In the genomic region with DNA sequence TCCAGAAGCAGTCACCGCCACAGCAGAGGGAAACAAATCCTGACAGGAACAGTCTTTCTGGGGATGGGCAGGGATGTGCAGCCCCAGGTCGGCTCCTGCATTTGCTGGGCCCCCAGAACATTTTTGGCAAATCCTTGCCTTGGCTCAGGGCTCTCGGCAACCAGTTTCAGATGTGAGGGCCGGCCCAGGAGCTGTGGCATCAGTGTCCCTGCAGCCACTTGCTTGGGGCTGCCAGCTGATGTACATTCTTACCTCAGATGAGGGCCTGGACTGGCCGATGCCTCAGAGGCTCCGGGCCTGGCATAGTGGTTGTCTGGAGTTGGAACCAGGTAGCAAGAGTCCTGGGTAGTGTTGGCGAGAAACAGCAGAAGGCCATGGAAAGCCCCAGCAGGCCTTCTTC, we compare ENCODE assay signal across 1 cellular context.
TF ChIP-seq lines count a peak whose summit lies in the region.

No MANE protein-coding gene starts in this region.

TF ChIP-seq in GM12878, 131 proteins besides CTCF, POLR2A, EP300 and RAD21:
- TF ChIP-seq ZNF274 (IDR thresholded peaks at IDR 0.05; ENCODE audit: insufficient read depth, insufficient read length) (no peak), HDAC2 (IDR thresholded peaks at IDR 0.05) (no peak), PAX8 (IDR thresholded peaks at IDR 0.05) (no peak), YBX1 (IDR thresholded peaks at IDR 0.05) (no peak), BACH1 (IDR thresholded peaks at IDR 0.05; ENCODE audit: borderline replicate concordance) (no peak), RBBP5 (conservative IDR thresholded peaks at IDR 0.05) (no peak), ZNF217 (IDR thresholded peaks at IDR 0.05) (no peak), BCL11A (IDR thresholded peaks at IDR 0.05; ENCODE audit: low read depth, low read length) (no peak)
- TF ChIP-seq, protein P1, sequence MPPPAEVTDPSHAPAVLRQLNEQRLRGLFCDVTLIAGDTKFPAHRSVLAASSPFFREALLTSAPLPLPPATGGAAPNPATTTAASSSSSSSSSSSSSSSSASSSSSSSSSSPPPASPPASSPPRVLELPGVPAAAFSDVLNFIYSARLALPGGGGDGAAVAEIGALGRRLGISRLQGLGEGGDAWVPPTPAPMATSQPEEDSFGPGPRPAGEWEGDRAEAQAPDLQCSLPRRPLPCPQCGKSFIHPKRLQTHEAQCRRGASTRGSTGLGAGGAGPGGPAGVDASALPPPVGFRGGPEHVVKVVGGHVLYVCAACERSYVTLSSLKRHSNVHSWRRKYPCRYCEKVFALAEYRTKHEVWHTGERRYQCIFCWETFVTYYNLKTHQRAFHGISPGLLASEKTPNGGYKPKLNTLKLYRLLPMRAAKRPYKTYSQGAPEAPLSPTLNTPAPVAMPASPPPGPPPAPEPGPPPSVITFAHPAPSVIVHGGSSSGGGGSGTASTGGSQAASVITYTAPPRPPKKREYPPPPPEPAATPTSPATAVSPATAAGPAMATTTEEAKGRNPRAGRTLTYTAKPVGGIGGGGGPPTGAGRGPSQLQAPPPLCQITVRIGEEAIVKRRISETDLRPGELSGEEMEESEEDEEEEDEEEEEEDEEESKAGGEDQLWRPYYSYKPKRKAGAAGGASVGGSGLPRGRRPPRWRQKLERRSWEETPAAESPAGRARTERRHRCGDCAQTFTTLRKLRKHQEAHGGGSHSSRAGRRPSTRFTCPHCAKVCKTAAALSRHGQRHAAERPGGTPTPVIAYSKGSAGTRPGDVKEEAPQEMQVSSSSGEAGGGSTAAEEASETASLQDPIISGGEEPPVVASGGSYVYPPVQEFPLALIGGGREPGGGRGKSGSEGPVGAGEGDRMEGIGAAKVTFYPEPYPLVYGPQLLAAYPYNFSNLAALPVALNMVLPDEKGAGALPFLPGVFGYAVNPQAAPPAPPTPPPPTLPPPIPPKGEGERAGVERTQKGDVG (CRISPR knock-in tag; IDR thresholded peaks at IDR 0.05) = no peak
- TF ChIP-seq, protein P2, sequence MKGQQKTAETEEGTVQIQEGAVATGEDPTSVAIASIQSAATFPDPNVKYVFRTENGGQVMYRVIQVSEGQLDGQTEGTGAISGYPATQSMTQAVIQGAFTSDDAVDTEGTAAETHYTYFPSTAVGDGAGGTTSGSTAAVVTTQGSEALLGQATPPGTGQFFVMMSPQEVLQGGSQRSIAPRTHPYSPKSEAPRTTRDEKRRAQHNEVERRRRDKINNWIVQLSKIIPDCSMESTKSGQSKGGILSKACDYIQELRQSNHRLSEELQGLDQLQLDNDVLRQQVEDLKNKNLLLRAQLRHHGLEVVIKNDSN (IDR thresholded peaks at IDR 0.05; ENCODE audit: borderline replicate concordance, extremely low read length, insufficient read depth, low read depth, low read length) = no peak
- TF ChIP-seq, protein P3, sequence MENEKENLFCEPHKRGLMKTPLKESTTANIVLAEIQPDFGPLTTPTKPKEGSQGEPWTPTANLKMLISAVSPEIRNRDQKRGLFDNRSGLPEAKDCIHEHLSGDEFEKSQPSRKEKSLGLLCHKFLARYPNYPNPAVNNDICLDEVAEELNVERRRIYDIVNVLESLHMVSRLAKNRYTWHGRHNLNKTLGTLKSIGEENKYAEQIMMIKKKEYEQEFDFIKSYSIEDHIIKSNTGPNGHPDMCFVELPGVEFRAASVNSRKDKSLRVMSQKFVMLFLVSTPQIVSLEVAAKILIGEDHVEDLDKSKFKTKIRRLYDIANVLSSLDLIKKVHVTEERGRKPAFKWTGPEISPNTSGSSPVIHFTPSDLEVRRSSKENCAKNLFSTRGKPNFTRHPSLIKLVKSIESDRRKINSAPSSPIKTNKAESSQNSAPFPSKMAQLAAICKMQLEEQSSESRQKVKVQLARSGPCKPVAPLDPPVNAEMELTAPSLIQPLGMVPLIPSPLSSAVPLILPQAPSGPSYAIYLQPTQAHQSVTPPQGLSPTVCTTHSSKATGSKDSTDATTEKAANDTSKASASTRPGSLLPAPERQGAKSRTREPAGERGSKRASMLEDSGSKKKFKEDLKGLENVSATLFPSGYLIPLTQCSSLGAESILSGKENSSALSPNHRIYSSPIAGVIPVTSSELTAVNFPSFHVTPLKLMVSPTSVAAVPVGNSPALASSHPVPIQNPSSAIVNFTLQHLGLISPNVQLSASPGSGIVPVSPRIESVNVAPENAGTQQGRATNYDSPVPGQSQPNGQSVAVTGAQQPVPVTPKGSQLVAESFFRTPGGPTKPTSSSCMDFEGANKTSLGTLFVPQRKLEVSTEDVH (IDR thresholded peaks at IDR 0.05; ENCODE audit: low read depth, partially characterized antibody) = no peak
- TF ChIP-seq, protein P4, sequence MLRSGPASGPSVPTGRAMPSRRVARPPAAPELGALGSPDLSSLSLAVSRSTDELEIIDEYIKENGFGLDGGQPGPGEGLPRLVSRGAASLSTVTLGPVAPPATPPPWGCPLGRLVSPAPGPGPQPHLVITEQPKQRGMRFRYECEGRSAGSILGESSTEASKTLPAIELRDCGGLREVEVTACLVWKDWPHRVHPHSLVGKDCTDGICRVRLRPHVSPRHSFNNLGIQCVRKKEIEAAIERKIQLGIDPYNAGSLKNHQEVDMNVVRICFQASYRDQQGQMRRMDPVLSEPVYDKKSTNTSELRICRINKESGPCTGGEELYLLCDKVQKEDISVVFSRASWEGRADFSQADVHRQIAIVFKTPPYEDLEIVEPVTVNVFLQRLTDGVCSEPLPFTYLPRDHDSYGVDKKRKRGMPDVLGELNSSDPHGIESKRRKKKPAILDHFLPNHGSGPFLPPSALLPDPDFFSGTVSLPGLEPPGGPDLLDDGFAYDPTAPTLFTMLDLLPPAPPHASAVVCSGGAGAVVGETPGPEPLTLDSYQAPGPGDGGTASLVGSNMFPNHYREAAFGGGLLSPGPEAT (IDR thresholded peaks at IDR 0.05; ENCODE audit: low read depth) = no peak
